ENCODE assay signal across 28 cellular contexts in genomic region chr3:142174559-142174958, GRCh38.
"Had no signal": no experiment of that assay in that cellular context is flagged by ENCODE, and none has a peak within 500 bp of the region (broad histone marks: within the 10 kb centered on the region; RNA-seq: fewer than 3 reads in every experiment).

No MANE protein-coding gene starts in this region.

- H3K27me3 ChIP-seq: MG63 had no signal

- H3K9me3 Mint-ChIP-seq: activated CD4-positive, alpha-beta T cell treated with anti-CD3 and anti-CD28 coated beads, Interleukin-2, amount 10 ng/mL, durations not matched to agents 24 days and 14 days; activated naive CD8-positive, alpha-beta T cell treated with anti-CD3 and anti-CD28 coated beads, Interleukin-2, amount 50 U/mL, for 24 hours; activated T-cell treated with anti-CD3 and anti-CD28 coated beads, Interleukin-2, amount 50 U/mL, for 4 hours; brain; IgD-negative memory B cell had no signal

- H3K4me3 Mint-ChIP-seq: activated CD4-positive, alpha-beta T cell treated with anti-CD3 and anti-CD28 coated beads, Interleukin-2, amount 10 ng/mL, durations not matched to agents 24 days and 14 days; activated CD8-positive, alpha-beta T cell treated with anti-CD3 and anti-CD28 coated beads, Interleukin-2, amount 10 ng/mL, durations not matched to agents 7 days and 5 days; activated naive CD8-positive, alpha-beta T cell treated with anti-CD3 and anti-CD28 coated beads, Interleukin-2, amount 50 U/mL, for 24 hours; activated T-cell treated with anti-CD3 and anti-CD28 coated beads, Interleukin-2, amount 50 U/mL, for 4 hours; brain; IgD-negative memory B cell had no signal

- H3K4me1 Mint-ChIP-seq: activated CD4-positive, alpha-beta T cell treated with anti-CD3 and anti-CD28 coated beads, Interleukin-2, amount 10 ng/mL, durations not matched to agents 24 days and 14 days; activated naive CD8-positive, alpha-beta T cell treated with anti-CD3 and anti-CD28 coated beads, Interleukin-2, amount 50 U/mL, for 24 hours; brain had no signal

- DNase-seq: activated CD4-positive, alpha-beta T cell treated with anti-CD3 and anti-CD28 coated beads, Interleukin-2, amount 10 ng/mL, durations not matched to agents 24 days and 14 days; activated CD4-positive, alpha-beta T cell treated with anti-CD3 and anti-CD28 coated beads, Interleukin-2, amount 50 U/mL, for 4 hours; activated CD8-positive, alpha-beta T cell treated with anti-CD3 and anti-CD28 coated beads, Interleukin-2, amount 10 ng/mL, durations not matched to agents 7 days and 5 days; activated effector memory CD4-positive, alpha-beta T cell treated with Interleukin-2 at 50 U/mL for 16 hours; activated naive CD4-positive, alpha-beta T cell treated with anti-CD3 and anti-CD28 coated beads, Interleukin-2, amount 50 U/mL, for 16 hours; activated naive CD8-positive, alpha-beta T cell treated with anti-CD3 and anti-CD28 coated beads, Interleukin-2, amount 50 U/mL, for 24 hours; activated T-cell treated with anti-CD3 and anti-CD28 coated beads, Interleukin-2, amount 50 U/mL, for 4 hours; anterior cingulate cortex; central memory CD4-positive, alpha-beta T cell; Karpas-422; KBM-7; MG63; NCI-H1048; NCI-H1105 treated with DMSO at 0.1 percent for 48 hours; NCI-H1436; NCI-H1694; NCI-H1930; NCI-H2081 treated with DMSO at 0.1 percent for 48 hours; NCI-H345; NCI-H524 treated with DMSO at 0.1 percent for 48 hours; NCI-H748 treated with DMSO at 0.1 percent for 48 hours; OCI-M1; Right ventricle myocardium superior; SW 1271; T-helper 1 cell; T1000 had no signal

- H3K27ac Mint-ChIP-seq: activated CD4-positive, alpha-beta T cell treated with anti-CD3 and anti-CD28 coated beads, Interleukin-2, amount 10 ng/mL, durations not matched to agents 24 days and 14 days; activated CD8-positive, alpha-beta T cell treated with anti-CD3 and anti-CD28 coated beads, Interleukin-2, amount 10 ng/mL, durations not matched to agents 7 days and 5 days; activated naive CD8-positive, alpha-beta T cell treated with anti-CD3 and anti-CD28 coated beads, Interleukin-2, amount 50 U/mL, for 24 hours; brain; IgD-negative memory B cell had no signal

- H3K27me3 Mint-ChIP-seq: activated CD4-positive, alpha-beta T cell treated with anti-CD3 and anti-CD28 coated beads, Interleukin-2, amount 10 ng/mL, durations not matched to agents 24 days and 14 days; activated naive CD8-positive, alpha-beta T cell treated with anti-CD3 and anti-CD28 coated beads, Interleukin-2, amount 50 U/mL, for 24 hours; brain; IgD-negative memory B cell had no signal

- H3K4me3 ChIP-seq: MG63 had no signal

- H3K9me3 ChIP-seq: MG63 had no signal

- ATAC-seq: activated CD8-positive, alpha-beta T cell treated with anti-CD3 and anti-CD28 coated beads, Interleukin-2, amount 10 ng/mL, durations not matched to agents 7 days and 5 days; activated naive CD8-positive, alpha-beta T cell treated with anti-CD3 and anti-CD28 coated beads, Interleukin-2, amount 50 U/mL, for 24 hours; activated T-cell treated with anti-CD3 and anti-CD28 coated beads, Interleukin-2, amount 50 U/mL, for 4 hours had no signal
